17 cellular contexts compared by ENCODE assay signal in the genomic region with DNA sequence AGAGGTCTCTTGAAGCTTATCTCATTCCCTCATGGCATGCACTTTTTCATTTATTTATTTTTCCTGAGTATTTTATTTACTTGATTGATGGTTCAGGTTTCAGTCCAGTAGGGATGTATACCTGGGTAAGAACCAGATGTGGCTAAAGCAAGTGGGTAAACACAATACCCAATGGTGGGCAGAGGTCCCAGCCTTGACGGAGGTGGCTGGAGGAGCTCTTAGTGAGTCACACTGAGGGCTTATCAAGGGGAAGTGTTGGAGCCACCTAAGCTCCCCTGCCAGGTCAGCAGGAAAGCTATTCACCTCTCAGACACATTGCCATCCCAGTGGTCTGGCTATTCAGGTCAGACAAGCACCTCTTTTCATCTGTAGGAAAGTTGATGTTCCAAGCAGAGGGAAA.
DNase-seq lines count a peak whose midpoint lies in the region; ATAC-seq and TF ChIP-seq lines count a peak whose summit lies in the region.
"Had no signal": no experiment of that assay in that cellular context is flagged by ENCODE, and none has a peak within 500 bp of the region (broad histone marks: within the 10 kb centered on the region; RNA-seq: fewer than 3 reads in every experiment).

No MANE protein-coding gene starts in this region.

- no peaks in the 10 kb centered on the region for H3K36me3 ChIP-seq in left lung
- H3K36me3 ChIP-seq in stomach, result no peaks in the 10 kb centered on the region

- no peaks in the 10 kb centered on the region for H3K9me3 Mint-ChIP-seq in Calu3 (ENCODE audit: low read depth, unreplicated experiment)
- H3K9me3 Mint-ChIP-seq in WTC11, result no peaks in the 10 kb centered on the region
- H3K9me3 Mint-ChIP-seq in activated T-cell treated with anti-CD3 and anti-CD28 coated beads, Interleukin-2, amount 50 U/mL, for 4 hours, result no peaks in the 10 kb centered on the region
- H3K9me3 Mint-ChIP-seq: CD4-positive, alpha-beta T cell; HFFc6 had no signal

- H3K4me3 ChIP-seq in left lung (no peak overlapping the region), stomach (no peak overlapping the region)

- H3K9me3 ChIP-seq in left lung (no peaks in the 10 kb centered on the region), stomach (no peaks in the 10 kb centered on the region)

- TF ChIP-seq POLR2A in stomach (IDR thresholded peaks at IDR 0.05), result no peak

- POLR2A ChIA-PET in WTC11 (lab: Charles Lee), result no interaction called here

- H3K27ac Mint-ChIP-seq in Calu3 (ENCODE audit: unreplicated experiment) (no peak overlapping the region), WTC11 (no peak overlapping the region)
- H3K27ac Mint-ChIP-seq: B cell; CD4-positive, alpha-beta T cell; HFFc6 had no signal

- TF ChIP-seq CTCF in Calu3 (IDR thresholded peaks at IDR 0.05; ENCODE audit: unreplicated experiment) (no peak), WTC11 (IDR thresholded peaks at IDR 0.05) (no peak), left lung (IDR thresholded peaks at IDR 0.05) (no peak), stomach (IDR thresholded peaks at IDR 0.05) (no peak)

- DNase-seq in Calu3 (peak; percentile 25), WTC11 (ENCODE audit: low spot score) (no peak), left lung (no peak), stomach (peak; percentile 35), foreskin melanocyte (no peak)
- no peak for DNase-seq in activated T-cell treated with anti-CD3 and anti-CD28 coated beads, Interleukin-2, amount 50 U/mL, for 4 hours
- DNase-seq: C1 segment of cervical spinal cord; CD4-positive, alpha-beta T cell; DMS153; GF-D8; HCEC 1CT; HFFc6; IMR-90; KBM-7 had no signal

- intact Hi-C loops in Calu3 (cut with micrococcal nuclease; ENCODE audit: unreplicated experiment), result no loop called here
- intact Hi-C loops in left lung (cut with DNase I), result no loop called here
- intact Hi-C loops in stomach (cut with DNase I; ENCODE audit: low total_unique reads), result no loop called here

- H3K4me1 Mint-ChIP-seq in Calu3 (ENCODE audit: low read depth, unreplicated experiment), result peaks cover 20% of the 10 kb centered on the region
- peaks cover 12% of the 10 kb centered on the region for H3K4me1 Mint-ChIP-seq in WTC11
- H3K4me1 Mint-ChIP-seq in activated T-cell treated with anti-CD3 and anti-CD28 coated beads, Interleukin-2, amount 50 U/mL, for 4 hours (ENCODE audit: low read depth), result no peaks in the 10 kb centered on the region
- H3K4me1 Mint-ChIP-seq: B cell had no signal

- H3K4me1 ChIP-seq in left lung (no peaks in the 10 kb centered on the region), stomach (no peaks in the 10 kb centered on the region)

- BruUV-seq in Calu3 (replicated peaks; lab: Mats Ljungman, UMichigan), result no TSS peak

- H3K27me3 ChIP-seq in left lung, result no peaks in the 10 kb centered on the region
- no peaks in the 10 kb centered on the region for H3K27me3 ChIP-seq in stomach

- CTCF ChIA-PET in Calu3 (lab: Charles Lee), result no interaction called here
- CTCF ChIA-PET in WTC11 (lab: Charles Lee), result no interaction called here

- H3K4me3 Mint-ChIP-seq in Calu3 (ENCODE audit: low read depth, unreplicated experiment), result no peak overlapping the region
- no peak overlapping the region for H3K4me3 Mint-ChIP-seq in WTC11
- no peak overlapping the region for H3K4me3 Mint-ChIP-seq in activated T-cell treated with anti-CD3 and anti-CD28 coated beads, Interleukin-2, amount 50 U/mL, for 4 hours
- H3K4me3 Mint-ChIP-seq: B cell; CD4-positive, alpha-beta T cell; HFFc6 had no signal

- H3K27me3 Mint-ChIP-seq in Calu3 (ENCODE audit: unreplicated experiment) (no peaks in the 10 kb centered on the region), WTC11 (ENCODE audit: low read depth) (no peaks in the 10 kb centered on the region)
- no peaks in the 10 kb centered on the region for H3K27me3 Mint-ChIP-seq in activated T-cell treated with anti-CD3 and anti-CD28 coated beads, Interleukin-2, amount 50 U/mL, for 4 hours (ENCODE audit: low read depth)
- H3K27me3 Mint-ChIP-seq: B cell; CD4-positive, alpha-beta T cell had no signal

- 0 out of 2 replicates have a peak, but pooled peaks have one; percentile 30 for ATAC-seq in WTC11
- peak; percentile 21 for ATAC-seq in left lung
- ATAC-seq in HG03469 (IDR thresholded peaks at IDR 0.05; ENCODE audit: unreplicated experiment), result no peak
- no peak for ATAC-seq in activated T-cell treated with anti-CD3 and anti-CD28 coated beads, Interleukin-2, amount 50 U/mL, for 4 hours

- no peak overlapping the region for H3K27ac ChIP-seq in left lung
- no peak overlapping the region for H3K27ac ChIP-seq in stomach
- H3K27ac ChIP-seq: HL-60 had no signal

- no peak for TF ChIP-seq EP300 in stomach (IDR thresholded peaks at IDR 0.05)

- H3K36me3 Mint-ChIP-seq in Calu3 (ENCODE audit: insufficient read depth, unreplicated experiment), result no peaks in the 10 kb centered on the region
- H3K36me3 Mint-ChIP-seq in WTC11, result no peaks in the 10 kb centered on the region
- H3K36me3 Mint-ChIP-seq in activated T-cell treated with anti-CD3 and anti-CD28 coated beads, Interleukin-2, amount 50 U/mL, for 4 hours (ENCODE audit: insufficient read depth), result no peaks in the 10 kb centered on the region

- 35 to 78% (median 60%) methylated on average over 1 of the region's 1 CpG for whole genome bisulfite sequencing in stomach, 5 donors

TF ChIP-seq in WTC11, 78 proteins besides CTCF, POLR2A, EP300 and RAD21:
- TF ChIP-seq ATF1 (CRISPR knock-in tag; IDR thresholded peaks at IDR 0.05) (no peak), JAZF1 (CRISPR knock-in tag; IDR thresholded peaks at IDR 0.05) (no peak), ZNF219 (CRISPR knock-in tag; IDR thresholded peaks at IDR 0.05; ENCODE audit: borderline replicate concordance) (no peak), CREM (CRISPR knock-in tag; IDR thresholded peaks at IDR 0.05) (no peak), JUN (CRISPR knock-in tag; IDR thresholded peaks at IDR 0.05) (no peak), HMGA2 (CRISPR knock-in tag; IDR thresholded peaks at IDR 0.05) (no peak), CBFB (CRISPR knock-in tag; IDR thresholded peaks at IDR 0.05; ENCODE audit: low read depth) (no peak), KAT7 (CRISPR knock-in tag; IDR thresholded peaks at IDR 0.05; ENCODE audit: borderline replicate concordance) (no peak)
- TF ChIP-seq, protein P1, sequence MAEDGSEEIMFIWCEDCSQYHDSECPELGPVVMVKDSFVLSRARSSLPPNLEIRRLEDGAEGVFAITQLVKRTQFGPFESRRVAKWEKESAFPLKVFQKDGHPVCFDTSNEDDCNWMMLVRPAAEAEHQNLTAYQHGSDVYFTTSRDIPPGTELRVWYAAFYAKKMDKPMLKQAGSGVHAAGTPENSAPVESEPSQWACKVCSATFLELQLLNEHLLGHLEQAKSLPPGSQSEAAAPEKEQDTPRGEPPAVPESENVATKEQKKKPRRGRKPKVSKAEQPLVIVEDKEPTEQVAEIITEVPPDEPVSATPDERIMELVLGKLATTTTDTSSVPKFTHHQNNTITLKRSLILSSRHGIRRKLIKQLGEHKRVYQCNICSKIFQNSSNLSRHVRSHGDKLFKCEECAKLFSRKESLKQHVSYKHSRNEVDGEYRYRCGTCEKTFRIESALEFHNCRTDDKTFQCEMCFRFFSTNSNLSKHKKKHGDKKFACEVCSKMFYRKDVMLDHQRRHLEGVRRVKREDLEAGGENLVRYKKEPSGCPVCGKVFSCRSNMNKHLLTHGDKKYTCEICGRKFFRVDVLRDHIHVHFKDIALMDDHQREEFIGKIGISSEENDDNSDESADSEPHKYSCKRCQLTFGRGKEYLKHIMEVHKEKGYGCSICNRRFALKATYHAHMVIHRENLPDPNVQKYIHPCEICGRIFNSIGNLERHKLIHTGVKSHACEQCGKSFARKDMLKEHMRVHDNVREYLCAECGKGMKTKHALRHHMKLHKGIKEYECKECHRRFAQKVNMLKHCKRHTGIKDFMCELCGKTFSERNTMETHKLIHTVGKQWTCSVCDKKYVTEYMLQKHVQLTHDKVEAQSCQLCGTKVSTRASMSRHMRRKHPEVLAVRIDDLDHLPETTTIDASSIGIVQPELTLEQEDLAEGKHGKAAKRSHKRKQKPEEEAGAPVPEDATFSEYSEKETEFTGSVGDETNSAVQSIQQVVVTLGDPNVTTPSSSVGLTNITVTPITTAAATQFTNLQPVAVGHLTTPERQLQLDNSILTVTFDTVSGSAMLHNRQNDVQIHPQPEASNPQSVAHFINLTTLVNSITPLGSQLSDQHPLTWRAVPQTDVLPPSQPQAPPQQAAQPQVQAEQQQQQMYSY (CRISPR knock-in tag; IDR thresholded peaks at IDR 0.05), result no peak
- TF ChIP-seq, protein P2, sequence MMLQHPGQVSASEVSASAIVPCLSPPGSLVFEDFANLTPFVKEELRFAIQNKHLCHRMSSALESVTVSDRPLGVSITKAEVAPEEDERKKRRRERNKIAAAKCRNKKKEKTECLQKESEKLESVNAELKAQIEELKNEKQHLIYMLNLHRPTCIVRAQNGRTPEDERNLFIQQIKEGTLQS (CRISPR knock-in tag; conservative IDR thresholded peaks at IDR 0.05), result no peak
- TF ChIP-seq, protein P3, sequence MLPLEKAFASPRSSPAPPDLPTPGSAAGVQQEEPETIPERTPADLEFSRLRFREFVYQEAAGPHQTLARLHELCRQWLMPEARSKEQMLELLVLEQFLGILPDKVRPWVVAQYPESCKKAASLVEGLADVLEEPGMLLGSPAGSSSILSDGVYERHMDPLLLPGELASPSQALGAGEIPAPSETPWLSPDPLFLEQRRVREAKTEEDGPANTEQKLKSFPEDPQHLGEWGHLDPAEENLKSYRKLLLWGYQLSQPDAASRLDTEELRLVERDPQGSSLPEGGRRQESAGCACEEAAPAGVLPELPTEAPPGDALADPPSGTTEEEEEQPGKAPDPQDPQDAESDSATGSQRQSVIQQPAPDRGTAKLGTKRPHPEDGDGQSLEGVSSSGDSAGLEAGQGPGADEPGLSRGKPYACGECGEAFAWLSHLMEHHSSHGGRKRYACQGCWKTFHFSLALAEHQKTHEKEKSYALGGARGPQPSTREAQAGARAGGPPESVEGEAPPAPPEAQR (CRISPR knock-in tag; IDR thresholded peaks at IDR 0.05), result no peak
- TF ChIP-seq, protein P4, sequence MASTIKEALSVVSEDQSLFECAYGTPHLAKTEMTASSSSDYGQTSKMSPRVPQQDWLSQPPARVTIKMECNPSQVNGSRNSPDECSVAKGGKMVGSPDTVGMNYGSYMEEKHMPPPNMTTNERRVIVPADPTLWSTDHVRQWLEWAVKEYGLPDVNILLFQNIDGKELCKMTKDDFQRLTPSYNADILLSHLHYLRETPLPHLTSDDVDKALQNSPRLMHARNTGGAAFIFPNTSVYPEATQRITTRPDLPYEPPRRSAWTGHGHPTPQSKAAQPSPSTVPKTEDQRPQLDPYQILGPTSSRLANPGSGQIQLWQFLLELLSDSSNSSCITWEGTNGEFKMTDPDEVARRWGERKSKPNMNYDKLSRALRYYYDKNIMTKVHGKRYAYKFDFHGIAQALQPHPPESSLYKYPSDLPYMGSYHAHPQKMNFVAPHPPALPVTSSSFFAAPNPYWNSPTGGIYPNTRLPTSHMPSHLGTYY (CRISPR knock-in tag; IDR thresholded peaks at IDR 0.05), result no peak

Comparison
In these comparisons a context has a peak if more than half of its experiments do, and no peak if none do; other contexts are left out.
1. DNase-seq: peak in Calu3 (single experiment) and stomach (single experiment); none in WTC11 (single experiment), left lung (0 of 2), foreskin melanocyte (single experiment) and activated T-cell treated with anti-CD3 and anti-CD28 coated beads, Interleukin-2, amount 50 U/mL, for 4 hours (single experiment).
2. ATAC-seq: peak in WTC11 (single experiment) and left lung (single experiment); none in HG03469 (single experiment) and activated T-cell treated with anti-CD3 and anti-CD28 coated beads, Interleukin-2, amount 50 U/mL, for 4 hours (0 of 2).